8 cellular contexts compared by ENCODE assay signal in genomic region chr15:98800437-98801233, GRCh38.
DNase-seq lines count a peak whose midpoint lies in the region; ATAC-seq, FAIRE-seq and TF ChIP-seq lines count a peak whose summit lies in the region.

No MANE protein-coding gene starts in this region.

- H3K4me3 ChIP-seq in adipocyte (ENCODE audit: low read length) (peak overlapping the region; percentile 65), heart right ventricle (peak overlapping the region in 3 of 10 donors; percentile 6 to 18 (median 8))

- H3K27me3 ChIP-seq in adipocyte (replicated peaks; ENCODE audit: control insufficient read depth, insufficient read depth, low read length), result no peaks in the 10 kb centered on the region
- no peaks in the 10 kb centered on the region for H3K27me3 ChIP-seq in heart right ventricle

- H3K4me1 ChIP-seq in adipocyte (ENCODE audit: control insufficient read depth, insufficient read depth, low read length), result peaks cover 25% of the 10 kb centered on the region
- H3K4me1 ChIP-seq in heart right ventricle, result peaks cover 21 to 67% (median 39%) of the 10 kb centered on the region in 9 donors

- peak overlapping the region in 8 of 10 donors; percentile 31 to 72 (median 56) for H3K27ac ChIP-seq in heart right ventricle

- TF ChIP-seq CTCF in heart right ventricle (IDR thresholded peaks at IDR 0.05) (no peak), D721Med (IDR thresholded peaks at IDR 0.05; ENCODE audit: insufficient read depth, missing control alignments) (no peak)

- H3K9me3 ChIP-seq in adipocyte (ENCODE audit: control insufficient read depth, low read length) (no peaks in the 10 kb centered on the region), heart right ventricle (no peaks in the 10 kb centered on the region)

- peak; percentile 10 for DNase-seq in GOT3 (lab: John Stamatoyannopoulos, UW)
- DNase-seq in NCI-H2196 (lab: John Stamatoyannopoulos, UW; ENCODE audit: unreplicated experiment), result peak; percentile 36
- DNase-seq in adipocyte (ENCODE audit: low read depth), result peak; percentile 96
- peak; percentile 24 to 51 for DNase-seq in heart right ventricle
- peak; percentile 98 for DNase-seq in pons (ENCODE audit: low spot score)
- DNase-seq in D721Med (ENCODE audit: insufficient read length, low spot score), result no peak

- peak overlapping the region; percentile 27 for H3K9ac ChIP-seq in adipocyte (ENCODE audit: low read length)

- H3K36me3 ChIP-seq in adipocyte (ENCODE audit: control insufficient read depth, insufficient read depth, low read length, severe bottlenecking) (no peaks in the 10 kb centered on the region), heart right ventricle (no peaks in the 10 kb centered on the region)

- no peak for FAIRE-seq in D721Med (lab: Jason Lieb, UNC)

- intact Hi-C loops in heart right ventricle (cut with DNase I), result loop anchor here in 1 of 10 donors (5.0 kb wide), 1 partner anchor 37 kb away; no protein-coding TSS in a partner anchor

- 10% methylated on average over 11 of the region's 11 CpGs for WGBS in heart right ventricle, 2 donors

- peak; percentile 81 to 92 (median 86) for ATAC-seq in heart right ventricle
- no peak for ATAC-seq in GM18868 (IDR thresholded peaks at IDR 0.05; ENCODE audit: unreplicated experiment)
- no peak for ATAC-seq in GM18511 (IDR thresholded peaks at IDR 0.05; ENCODE audit: unreplicated experiment)

Comparison
In these comparisons a context has a peak if more than half of its experiments do, and no peak if none do; other contexts are left out.
1. ATAC-seq: peak in heart right ventricle (8 of 8); none in GM18868 (single experiment) and GM18511 (single experiment).